24 cellular contexts compared by ENCODE assay signal in the genomic region with DNA sequence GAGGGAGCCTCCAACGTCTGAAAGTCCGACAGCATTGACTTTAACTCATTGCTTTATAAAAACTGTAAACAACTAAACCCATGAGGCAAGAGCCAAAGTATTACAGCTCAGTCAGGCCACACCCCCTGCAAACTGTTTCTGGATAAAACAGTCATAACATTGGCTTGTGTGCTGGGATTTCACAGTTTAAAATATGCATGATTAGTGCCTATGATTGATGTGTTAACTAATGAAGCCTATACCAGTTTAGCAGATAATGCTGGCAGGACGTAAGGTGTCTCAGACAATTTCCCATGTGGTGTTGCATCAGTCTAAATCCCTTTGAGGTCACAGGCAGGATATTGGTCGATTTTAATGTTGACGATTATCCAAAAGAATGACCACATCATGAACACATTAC.
A peak's percentile ranks its signal among the peaks of the same experiment; 100 is the strongest.
DNase-seq lines count a peak whose midpoint lies in the region; ATAC-seq and TF ChIP-seq lines count a peak whose summit lies in the region.
"Had no signal": no experiment of that assay in that cellular context is flagged by ENCODE, and none has a peak within 500 bp of the region (broad histone marks: within the 10 kb centered on the region; RNA-seq: fewer than 3 reads in every experiment).

No MANE protein-coding gene starts in this region.

- H2BK120ac ChIP-seq in mesenchymal stem cell (ENCODE audit: low read depth, low read length), result no peak overlapping the region

- CTCF ChIA-PET in activated CD4-positive, alpha-beta T cell treated with anti-CD3 and anti-CD28 coated beads for 36 hours (lab: Charles Lee), result interaction anchor here (0.6 kb wide), 1 partner anchor 16 kb away, joined by 3 read pairs; no protein-coding TSS in a partner anchor

- no peak overlapping the region for H3K4me2 ChIP-seq in mesenchymal stem cell (ENCODE audit: low read length, poor library complexity, severe bottlenecking)

- no peak overlapping the region for H3K27ac Mint-ChIP-seq in activated CD4-positive, alpha-beta T cell treated with anti-CD3 and anti-CD28 coated beads for 36 hours
- H3K27ac Mint-ChIP-seq: activated CD8-positive, alpha-beta T cell treated with anti-CD3 and anti-CD28 coated beads, Interleukin-2, amount 10 ng/mL, durations not matched to agents 7 days and 5 days; activated naive CD4-positive, alpha-beta T cell treated with anti-CD3 and anti-CD28 coated beads, Interleukin-2, amount 50 U/mL, for 24 hours; nephron had no signal

- TF ChIP-seq CTCF in AG09309 (IDR thresholded peaks at IDR 0.05; ENCODE audit: control insufficient read depth, insufficient read depth, low read depth, low read length, missing control alignments) (no peak), fibroblast of villous mesenchyme (IDR thresholded peaks at IDR 0.05; ENCODE audit: insufficient read depth, low read depth, low read length) (no peak)

- no peak overlapping the region for H3K4me3 Mint-ChIP-seq in activated CD4-positive, alpha-beta T cell treated with anti-CD3 and anti-CD28 coated beads for 36 hours
- H3K4me3 Mint-ChIP-seq: activated CD8-positive, alpha-beta T cell treated with anti-CD3 and anti-CD28 coated beads, Interleukin-2, amount 10 ng/mL, durations not matched to agents 7 days and 5 days; activated naive CD4-positive, alpha-beta T cell treated with anti-CD3 and anti-CD28 coated beads, Interleukin-2, amount 50 U/mL, for 24 hours; nephron had no signal

- H3K9me3 ChIP-seq in MG63 (no peaks in the 10 kb centered on the region), mesenchymal stem cell (ENCODE audit: control insufficient read depth, low read length) (no peaks in the 10 kb centered on the region)
- H3K9me3 ChIP-seq: prostate gland, testis had no signal

- H3K27me3 Mint-ChIP-seq in activated CD4-positive, alpha-beta T cell treated with anti-CD3 and anti-CD28 coated beads for 36 hours, result no peaks in the 10 kb centered on the region
- H3K27me3 Mint-ChIP-seq: activated naive CD4-positive, alpha-beta T cell treated with anti-CD3 and anti-CD28 coated beads, Interleukin-2, amount 50 U/mL, for 24 hours had no signal

- H3K4me1 Mint-ChIP-seq in activated CD4-positive, alpha-beta T cell treated with anti-CD3 and anti-CD28 coated beads for 36 hours, result no peaks in the 10 kb centered on the region
- H3K4me1 Mint-ChIP-seq: activated naive CD4-positive, alpha-beta T cell treated with anti-CD3 and anti-CD28 coated beads, Interleukin-2, amount 50 U/mL, for 24 hours; nephron had no signal

- H2BK12ac ChIP-seq in mesenchymal stem cell (ENCODE audit: low read length in 2 of 2), result no peak overlapping the region

- H2BK5ac ChIP-seq in mesenchymal stem cell (ENCODE audit: low read depth, low read length, poor library complexity, severe bottlenecking), result no peak overlapping the region

- H3K4ac ChIP-seq in mesenchymal stem cell (ENCODE audit: low read depth in 1 of 2, low read length in 2 of 2), result no peak overlapping the region

- H4K91ac ChIP-seq in mesenchymal stem cell (ENCODE audit: low read length), result no peak overlapping the region

- H2BK15ac ChIP-seq in mesenchymal stem cell (ENCODE audit: low read depth, poor library complexity, severe bottlenecking), result no peak overlapping the region

- H2AK5ac ChIP-seq in mesenchymal stem cell (ENCODE audit: low read length, severe bottlenecking), result no peak overlapping the region

- no peak overlapping the region for H3K9ac ChIP-seq in mesenchymal stem cell (ENCODE audit: low read length)

- H3K4me3 ChIP-seq in AG09309 (ENCODE audit: control insufficient read depth, low read depth, low read length), result no peak overlapping the region
- H3K4me3 ChIP-seq in MG63, result no peak overlapping the region
- H3K4me3 ChIP-seq in fibroblast of villous mesenchyme (ENCODE audit: low read depth, low read length), result no peak overlapping the region
- H3K4me3 ChIP-seq in mesenchymal stem cell (ENCODE audit: insufficient read depth in 1 of 2, low read depth in 1 of 2, low read length in 2 of 2), result no peak overlapping the region
- H3K4me3 ChIP-seq: prostate gland, testis had no signal

- H3K36me3 ChIP-seq in MG63, result no peaks in the 10 kb centered on the region
- no peaks in the 10 kb centered on the region for H3K36me3 ChIP-seq in mesenchymal stem cell (ENCODE audit: control insufficient read depth in 1 of 2, insufficient read depth in 2 of 2, low read depth in 1 of 2, low read length in 2 of 2)
- H3K36me3 ChIP-seq: brain microvascular endothelial cell, prostate gland, WERI-Rb-1 had no signal

- no peaks in the 10 kb centered on the region for H3K79me1 ChIP-seq in mesenchymal stem cell (replicated peaks; ENCODE audit: low read length, poor library complexity, severe bottlenecking)

- DNase-seq in AG09309 (ENCODE audit: low read depth), result peak; percentile 43
- peak; percentile 58 for DNase-seq in MG63
- DNase-seq in fibroblast of villous mesenchyme (ENCODE audit: low read depth), result peak; percentile 83
- peak; percentile 62 for DNase-seq in mesenchymal stem cell
- DNase-seq in activated CD4-positive, alpha-beta T cell treated with anti-CD3 and anti-CD28 coated beads for 36 hours, result no peak
- no peak for DNase-seq in stimulated activated naive CD8-positive, alpha-beta T cell treated with anti-CD3 and anti-CD28 coated beads, Interleukin-15, Interleukin-2, amounts not matched to agents 100 U/mL and 50 U/mL, for 24 hours
- no peak for DNase-seq in NCI-H2171 (lab: John Stamatoyannopoulos, UW)
- DNase-seq: activated CD8-positive, alpha-beta T cell treated with anti-CD3 and anti-CD28 coated beads, Interleukin-2, amount 10 ng/mL, durations not matched to agents 7 days and 5 days; activated T-cell treated with anti-CD3 and anti-CD28 coated beads, Interleukin-2, amount 50 U/mL, for 48 hours; brain microvascular endothelial cell; head of caudate nucleus; KG1; NCI-H1048; NCI-H2029; NCI-H510A treated with DMSO at 0.1 percent for 48 hours; SHP77; T-helper 1 cell; testis; WERI-Rb-1 had no signal

- H3K14ac ChIP-seq in mesenchymal stem cell (ENCODE audit: low read length in 2 of 2), result no peak overlapping the region

- 40% methylated on average over 3 of the region's 5 CpGs for WGBS in mesenchymal stem cell

- no peak overlapping the region for H3K18ac ChIP-seq in mesenchymal stem cell (ENCODE audit: low read depth in 1 of 2, low read length in 2 of 2)

- H3K4me1 ChIP-seq in mesenchymal stem cell (ENCODE audit: control insufficient read depth, insufficient read depth, low read depth, low read length), result peaks cover 8% of the 10 kb centered on the region
- H3K4me1 ChIP-seq: prostate gland, testis had no signal

- POLR2A ChIA-PET in activated CD4-positive, alpha-beta T cell treated with anti-CD3 and anti-CD28 coated beads for 36 hours (lab: Charles Lee), result no interaction called here

- H3K36me3 Mint-ChIP-seq in activated CD4-positive, alpha-beta T cell treated with anti-CD3 and anti-CD28 coated beads for 36 hours (ENCODE audit: low read depth), result no peaks in the 10 kb centered on the region
- H3K36me3 Mint-ChIP-seq: activated naive CD4-positive, alpha-beta T cell treated with anti-CD3 and anti-CD28 coated beads, Interleukin-2, amount 50 U/mL, for 24 hours had no signal

- no peak for ATAC-seq in activated CD4-positive, alpha-beta T cell treated with anti-CD3 and anti-CD28 coated beads for 36 hours
- no peak for ATAC-seq in stimulated activated naive CD8-positive, alpha-beta T cell treated with anti-CD3 and anti-CD28 coated beads, Interleukin-15, Interleukin-2, amounts not matched to agents 100 U/mL and 50 U/mL, for 24 hours
- ATAC-seq in HG03025 (IDR thresholded peaks at IDR 0.05; ENCODE audit: low FRiP score, unreplicated experiment), result no peak
- ATAC-seq: activated CD8-positive, alpha-beta T cell treated with anti-CD3 and anti-CD28 coated beads, Interleukin-2, amount 10 ng/mL, durations not matched to agents 7 days and 5 days; HCT116 had no signal

- peaks cover 7% of the 10 kb centered on the region for H3K9me3 Mint-ChIP-seq in activated CD4-positive, alpha-beta T cell treated with anti-CD3 and anti-CD28 coated beads for 36 hours (ENCODE audit: low read depth)

- H3K27ac ChIP-seq in mesenchymal stem cell (ENCODE audit: low read length, poor library complexity, severe bottlenecking), result peak overlapping the region; percentile 46
- H3K27ac ChIP-seq: brain microvascular endothelial cell, prostate gland, testis, WERI-Rb-1 had no signal

- H4K8ac ChIP-seq in mesenchymal stem cell (ENCODE audit: low read length), result no peak overlapping the region

- no peaks in the 10 kb centered on the region for H3K27me3 ChIP-seq in MG63
- H3K27me3 ChIP-seq in mesenchymal stem cell (ENCODE audit: control insufficient read depth in 1 of 2, insufficient read depth in 1 of 2, low read length in 2 of 2), result no peaks in the 10 kb centered on the region
- H3K27me3 ChIP-seq: brain microvascular endothelial cell, testis had no signal

- intact Hi-C loops in activated CD4-positive, alpha-beta T cell treated with anti-CD3 and anti-CD28 coated beads for 36 hours (cut with DNase I, micrococcal nuclease), result no loop called here

- no peak overlapping the region for H3K23ac ChIP-seq in mesenchymal stem cell (ENCODE audit: low read length in 2 of 2)

- H2AFZ ChIP-seq in mesenchymal stem cell (ENCODE audit: low read depth, low read length), result no peak overlapping the region

Comparison
In these comparisons a context has a peak if more than half of its experiments do, and no peak if none do; other contexts are left out.
1. DNase-seq: peak in AG09309 (single experiment), MG63 (single experiment), fibroblast of villous mesenchyme (single experiment) and mesenchymal stem cell (single experiment); none in activated CD4-positive, alpha-beta T cell treated with anti-CD3 and anti-CD28 coated beads for 36 hours (single experiment), stimulated activated naive CD8-positive, alpha-beta T cell treated with anti-CD3 and anti-CD28 coated beads, Interleukin-15, Interleukin-2, amounts not matched to agents 100 U/mL and 50 U/mL, for 24 hours (single experiment) and NCI-H2171 (single experiment).